ENCODE assay signal across 8 cellular contexts in genomic region chr4:38674206-38675144, GRCh38. TPM values are rescaled to one million over a fixed set of nuclear protein-coding genes. Genes with fewer than 3 reads are reported as not detected.
DNase-seq lines count a peak whose midpoint lies in the region; ATAC-seq and TF ChIP-seq lines count a peak whose summit lies in the region.

No MANE protein-coding gene starts in this region.

- ATAC-seq in activated CD4-positive, CD25-positive, alpha-beta regulatory T cell treated with anti-CD3 and anti-CD28 coated beads, Interleukin-2, amount 50 U/mL, for 24 hours: peak; percentile 37 to 45
- ATAC-seq in left lung (no peak), HG02571 (IDR thresholded peaks at IDR 0.05; ENCODE audit: unreplicated experiment) (no peak), HG03039 (IDR thresholded peaks at IDR 0.05; ENCODE audit: unreplicated experiment) (no peak)

- no peaks in the 10 kb centered on the region for H3K9me3 ChIP-seq in left lung
- no peaks in the 10 kb centered on the region for H3K9me3 ChIP-seq in thymus (ENCODE audit: control insufficient read depth)

- intact Hi-C loops in left lung (cut with DNase I): loop anchor here in 1 of 2 donors (5.0 kb wide), 2 partner anchors 357 to 497 kb away; no protein-coding TSS in a partner anchor

- peak overlapping the region; percentile 56 for H3K27ac ChIP-seq in angular gyrus (ENCODE audit: low read depth, low read length)
- H3K27ac ChIP-seq in left lung: peak overlapping the region; percentile 78 to 100
- peak overlapping the region; percentile 0 for H3K27ac ChIP-seq in thymus (ENCODE audit: low read depth)

- no peak for TF ChIP-seq CTCF in left lung (IDR thresholded peaks at IDR 0.05)

- H3K4me1 ChIP-seq in left lung: peaks cover 59 to 91% of the 10 kb centered on the region in 2 donors
- H3K4me1 ChIP-seq in thymus (ENCODE audit: control insufficient read depth, insufficient read depth, low read length): peaks cover 3% of the 10 kb centered on the region

- no peak for DNase-seq in activated CD4-positive, CD25-positive, alpha-beta regulatory T cell treated with anti-CD3 and anti-CD28 coated beads, Interleukin-2, amount 50 U/mL, for 72 hours
- DNase-seq in left lung: no peak
- DNase-seq in NCI-H2029 treated with DMSO at 0.1 percent for 48 hours (lab: John Stamatoyannopoulos, UW): no peak

- H3K36me3 ChIP-seq in left lung (no peaks in the 10 kb centered on the region), thymus (ENCODE audit: control insufficient read depth, insufficient read depth) (no peaks in the 10 kb centered on the region)

- WGBS in thymus: 48% methylated on average over 13 of the region's 13 CpGs

- no peak overlapping the region for H3K4me3 ChIP-seq in left lung
- no peak overlapping the region for H3K4me3 ChIP-seq in thymus (ENCODE audit: low read length)

- no peaks in the 10 kb centered on the region for H3K27me3 ChIP-seq in left lung
- no peaks in the 10 kb centered on the region for H3K27me3 ChIP-seq in thymus (ENCODE audit: control insufficient read depth, insufficient read depth)

RNA-seq across cellular contexts. Expression of gene KLF3, which starts 10.5 kb away (rescaled TPM):
- total RNA-seq in left lung: 10 to 100 TPM; 43.5 to 59.8 TPM
- polyA plus RNA-seq in thymus: 23.8 TPM

Comparison
In these comparisons a context has a peak if more than half of its experiments do, and no peak if none do; other contexts are left out.
1. ATAC-seq: peak in activated CD4-positive, CD25-positive, alpha-beta regulatory T cell treated with anti-CD3 and anti-CD28 coated beads, Interleukin-2, amount 50 U/mL, for 24 hours (2 of 2); none in left lung (single experiment), HG02571 (single experiment) and HG03039 (single experiment).
2. H3K27ac ChIP-seq: peak in every context shown above with its lines; median percentile 89 in left lung; 56 in angular gyrus; 0 in thymus.